In the genomic region with DNA sequence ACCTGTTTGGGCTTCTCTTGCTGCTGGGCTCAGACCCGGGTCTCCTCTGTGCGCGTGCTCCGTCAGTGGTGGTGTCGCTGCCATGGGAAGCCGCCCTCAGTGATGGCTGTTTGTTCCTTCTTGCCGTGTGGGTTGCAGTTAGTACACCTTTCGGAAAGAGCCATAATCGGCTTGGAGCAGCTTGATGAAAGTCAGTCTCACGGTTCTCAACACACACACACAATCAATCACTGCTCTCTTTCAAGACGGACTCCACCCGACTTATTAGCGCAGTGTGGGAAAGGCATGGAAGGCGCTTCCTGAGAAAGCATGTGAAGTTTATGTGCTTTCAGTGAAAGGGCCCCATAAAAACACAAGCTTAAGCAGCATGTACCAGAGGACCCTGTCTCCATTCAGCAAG, we compare ENCODE assay signal across 22 cellular contexts.
"Had no signal": no experiment of that assay in that cellular context is flagged by ENCODE, and none has a peak within 500 bp of the region (broad histone marks: within the 10 kb centered on the region; RNA-seq: fewer than 3 reads in every experiment).

No MANE protein-coding gene starts in this region.

- H3K27me3 ChIP-seq: ascending aorta had no signal

- H3K4me3 ChIP-seq: ascending aorta, body of pancreas had no signal

- H3K4me1 ChIP-seq: ascending aorta, body of pancreas had no signal

- ATAC-seq: activated CD4-positive, CD25-positive, alpha-beta regulatory T cell treated with anti-CD3 and anti-CD28 coated beads, Interleukin-2, amount 50 U/mL, for 24 hours; activated CD8-positive, alpha-beta memory T cell treated with anti-CD3 and anti-CD28 coated beads, Interleukin-2, amount 10 ng/mL, durations not matched to agents 7 days and 5 days; body of pancreas; T-cell had no signal

- H3K27me3 Mint-ChIP-seq: activated CD8-positive, alpha-beta memory T cell treated with anti-CD3 and anti-CD28 coated beads, Interleukin-2, amount 10 ng/mL, durations not matched to agents 7 days and 5 days; activated naive CD4-positive, alpha-beta T cell treated with anti-CD3 and anti-CD28 coated beads, Interleukin-2, amount 50 U/mL, for 24 hours; T-cell had no signal

- H3K27ac Mint-ChIP-seq: activated CD8-positive, alpha-beta memory T cell treated with anti-CD3 and anti-CD28 coated beads, Interleukin-2, amount 10 ng/mL, durations not matched to agents 7 days and 5 days; activated naive CD4-positive, alpha-beta T cell treated with anti-CD3 and anti-CD28 coated beads, Interleukin-2, amount 50 U/mL, for 24 hours; activated T-cell treated with anti-CD3 and anti-CD28 coated beads, Interleukin-2, amount 50 U/mL, for 24 hours; activated T-helper 1 cell treated with anti-CD3 and anti-CD28 coated beads, Interleukin-12 subunit alpha, Interleukin-12 subunit beta, Interleukin-2, Interleukin-4 antibody, amounts not matched to agents 30 ng/mL and 10 ng/mL and 1 ng/mL, durations not matched to agents 14 hours and 24 hours and 36 hours; T-cell had no signal

- H3K4me3 Mint-ChIP-seq: activated CD8-positive, alpha-beta memory T cell treated with anti-CD3 and anti-CD28 coated beads, Interleukin-2, amount 10 ng/mL, durations not matched to agents 7 days and 5 days; activated naive CD4-positive, alpha-beta T cell treated with anti-CD3 and anti-CD28 coated beads, Interleukin-2, amount 50 U/mL, for 24 hours; activated T-cell treated with anti-CD3 and anti-CD28 coated beads, Interleukin-2, amount 50 U/mL, for 24 hours; activated T-helper 1 cell treated with anti-CD3 and anti-CD28 coated beads, Interleukin-12 subunit alpha, Interleukin-12 subunit beta, Interleukin-2, Interleukin-4 antibody, amounts not matched to agents 30 ng/mL and 10 ng/mL and 1 ng/mL, durations not matched to agents 14 hours and 24 hours and 36 hours; T-cell had no signal

- H3K4me1 Mint-ChIP-seq: activated CD8-positive, alpha-beta memory T cell treated with anti-CD3 and anti-CD28 coated beads, Interleukin-2, amount 10 ng/mL, durations not matched to agents 7 days and 5 days; activated naive CD4-positive, alpha-beta T cell treated with anti-CD3 and anti-CD28 coated beads, Interleukin-2, amount 50 U/mL, for 24 hours; T-cell had no signal

- H3K36me3 Mint-ChIP-seq: activated CD8-positive, alpha-beta memory T cell treated with anti-CD3 and anti-CD28 coated beads, Interleukin-2, amount 10 ng/mL, durations not matched to agents 7 days and 5 days; activated naive CD4-positive, alpha-beta T cell treated with anti-CD3 and anti-CD28 coated beads, Interleukin-2, amount 50 U/mL, for 24 hours; T-cell had no signal

- H3K27ac ChIP-seq: ascending aorta, body of pancreas had no signal

- H3K9me3 Mint-ChIP-seq: activated naive CD4-positive, alpha-beta T cell treated with anti-CD3 and anti-CD28 coated beads, Interleukin-2, amount 50 U/mL, for 24 hours had no signal

- DNase-seq: activated CD4-positive, alpha-beta T cell treated with anti-CD3 and anti-CD28 coated beads for 48 hours; activated CD4-positive, alpha-beta T cell treated with anti-CD3 and anti-CD28 coated beads, Interleukin-2, amount 50 U/mL, for 48 hours; activated CD8-positive, alpha-beta memory T cell treated with anti-CD3 and anti-CD28 coated beads, Interleukin-2, amount 10 ng/mL, durations not matched to agents 7 days and 5 days; activated effector memory CD4-positive, alpha-beta T cell treated with Interleukin-2 at 50 U/mL for 16 hours; activated naive CD4-positive, alpha-beta T cell; activated T-cell treated with anti-CD3 and anti-CD28 coated beads, Interleukin-2, amount 50 U/mL, for 24 hours; body of pancreas; KG1; NCI-H1092; NCI-H1417; NCI-H1930; NCI-H2171; NCI-H2227 treated with DMSO at 0.1 percent for 48 hours; NCI-H446 treated with DMSO at 0.1 percent for 48 hours; NCI-H524 treated with DMSO at 0.1 percent for 48 hours; NCI-H748 treated with DMSO at 0.1 percent for 48 hours; SIG-M5; T-cell had no signal

- H3K36me3 ChIP-seq: ascending aorta had no signal

- H3K9me3 ChIP-seq: ascending aorta, body of pancreas had no signal
